In the genomic region with DNA sequence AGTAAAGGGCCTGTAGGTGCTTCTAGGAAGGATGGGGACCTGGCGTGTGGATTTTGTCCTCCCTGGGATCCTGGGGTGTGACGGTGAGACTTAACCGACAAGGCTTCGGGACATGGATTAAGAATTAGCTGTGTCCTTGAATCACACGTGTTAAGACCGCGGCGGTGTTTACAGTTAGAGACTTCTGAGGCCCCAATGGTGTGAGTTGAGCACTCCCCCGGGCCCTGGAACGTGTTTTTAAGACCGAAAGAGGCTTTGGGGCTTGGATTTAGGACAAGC, we compare ENCODE assay signal across 8 cellular contexts. TPM values are rescaled to one million over a fixed set of nuclear protein-coding genes. Genes with fewer than 3 reads are reported as not detected.
DNase-seq lines count a peak whose midpoint lies in the region; ATAC-seq, FAIRE-seq and TF ChIP-seq lines count a peak whose summit lies in the region.

No MANE protein-coding gene starts in this region.

- H3K9ac ChIP-seq in kidney (ENCODE audit: low read length in 2 of 2): peak overlapping the region; percentile 65 to 71

- peaks cover 4 to 22% of the 10 kb centered on the region in 2 donors for H3K4me1 ChIP-seq in kidney (ENCODE audit: control insufficient read depth in 1 of 2, insufficient read depth in 1 of 2, low read depth in 1 of 2, low read length in 2 of 2)

- H3K27ac Mint-ChIP-seq in activated CD4-positive, alpha-beta T cell treated with anti-CD3 and anti-CD28 coated beads, Interleukin-2, amount 10 ng/mL, durations not matched to agents 24 days and 14 days: peak overlapping the region; percentile 45
- H3K27ac Mint-ChIP-seq in activated naive CD8-positive, alpha-beta T cell treated with anti-CD3 and anti-CD28 coated beads, Interleukin-2, amount 10 ng/mL, durations not matched to agents 7 days and 5 days: peak overlapping the region; percentile 74

- H3K9me3 ChIP-seq in kidney (ENCODE audit: control insufficient read depth in 1 of 2, low read length in 2 of 2): no peaks in the 10 kb centered on the region

- peaks cover 18% of the 10 kb centered on the region for H3K27me3 Mint-ChIP-seq in activated CD4-positive, alpha-beta T cell treated with anti-CD3 and anti-CD28 coated beads, Interleukin-2, amount 10 ng/mL, durations not matched to agents 24 days and 14 days
- H3K27me3 Mint-ChIP-seq in activated naive CD8-positive, alpha-beta T cell treated with anti-CD3 and anti-CD28 coated beads, Interleukin-2, amount 10 ng/mL, durations not matched to agents 7 days and 5 days: peaks cover 18% of the 10 kb centered on the region

- no peaks in the 10 kb centered on the region for H3K9me3 Mint-ChIP-seq in activated CD4-positive, alpha-beta T cell treated with anti-CD3 and anti-CD28 coated beads, Interleukin-2, amount 10 ng/mL, durations not matched to agents 24 days and 14 days
- no peaks in the 10 kb centered on the region for H3K9me3 Mint-ChIP-seq in activated naive CD8-positive, alpha-beta T cell treated with anti-CD3 and anti-CD28 coated beads, Interleukin-2, amount 10 ng/mL, durations not matched to agents 7 days and 5 days

- no peak for ATAC-seq in activated naive CD8-positive, alpha-beta T cell treated with anti-CD3 and anti-CD28 coated beads, Interleukin-2, amount 10 ng/mL, durations not matched to agents 7 days and 5 days (ENCODE audit: low read depth)
- ATAC-seq in omental fat pad (ENCODE audit: low FRiP score): no peak

- H3K4me1 Mint-ChIP-seq in activated CD4-positive, alpha-beta T cell treated with anti-CD3 and anti-CD28 coated beads, Interleukin-2, amount 10 ng/mL, durations not matched to agents 24 days and 14 days: peaks cover 30% of the 10 kb centered on the region
- H3K4me1 Mint-ChIP-seq in activated naive CD8-positive, alpha-beta T cell treated with anti-CD3 and anti-CD28 coated beads, Interleukin-2, amount 10 ng/mL, durations not matched to agents 7 days and 5 days: peaks cover 24% of the 10 kb centered on the region

- H3K27ac ChIP-seq in kidney (ENCODE audit: low read depth in 2 of 2, low read length in 2 of 2) (peak overlapping the region; percentile 83 to 89), substantia nigra (ENCODE audit: low read depth, low read length, poor library complexity, severe bottlenecking) (peak overlapping the region; percentile 93)

- H3K4me3 ChIP-seq in kidney (ENCODE audit: low read length in 2 of 2): peak overlapping the region; percentile 69 to 80

- peaks cover 2% of the 10 kb centered on the region for H3K36me3 Mint-ChIP-seq in activated CD4-positive, alpha-beta T cell treated with anti-CD3 and anti-CD28 coated beads, Interleukin-2, amount 10 ng/mL, durations not matched to agents 24 days and 14 days (ENCODE audit: low read depth)
- no peaks in the 10 kb centered on the region for H3K36me3 Mint-ChIP-seq in activated naive CD8-positive, alpha-beta T cell treated with anti-CD3 and anti-CD28 coated beads, Interleukin-2, amount 10 ng/mL, durations not matched to agents 7 days and 5 days

- peak overlapping the region; percentile 100 for H3K4me3 Mint-ChIP-seq in activated CD4-positive, alpha-beta T cell treated with anti-CD3 and anti-CD28 coated beads, Interleukin-2, amount 10 ng/mL, durations not matched to agents 24 days and 14 days
- peak overlapping the region; percentile 97 for H3K4me3 Mint-ChIP-seq in activated naive CD8-positive, alpha-beta T cell treated with anti-CD3 and anti-CD28 coated beads, Interleukin-2, amount 10 ng/mL, durations not matched to agents 7 days and 5 days

- intact Hi-C loops in activated CD4-positive, alpha-beta T cell treated with anti-CD3 and anti-CD28 coated beads, Interleukin-2, amount 10 ng/mL, durations not matched to agents 24 days and 14 days (cut with micrococcal nuclease): no loop called here
- intact Hi-C loops in kidney (cut with DNase I): loop anchor here (10.0 kb wide), 1 partner anchor 134 kb away; the partner anchor contains the start of genes ANO8 and GTPBP3
- intact Hi-C loops in posterior vena cava (cut with DNase I): loop anchor here (5.0 to 10.0 kb wide), 2 partner anchors 72 to 946 kb away; partner anchors contain the start of gene SSBP4 (in 1 of the 2)

- no peak for FAIRE-seq in kidney (lab: Jason Lieb, UNC)

- POLR2A ChIA-PET in activated naive CD8-positive, alpha-beta T cell treated with anti-CD3 and anti-CD28 coated beads, Interleukin-2, amount 10 ng/mL, durations not matched to agents 7 days and 5 days (lab: Charles Lee): interaction anchor here (0.5 kb wide), 1 partner anchor 81 kb away, joined by 3 read pairs; no protein-coding TSS in a partner anchor

- no peak for DNase-seq in activated CD4-positive, alpha-beta T cell treated with anti-CD3 and anti-CD28 coated beads, Interleukin-2, amount 10 ng/mL, durations not matched to agents 24 days and 14 days
- DNase-seq in activated CD4-positive, alpha-beta T cell treated with anti-CD3 and anti-CD28 coated beads for 1 hour: no peak
- no peak for DNase-seq in activated naive CD8-positive, alpha-beta T cell treated with anti-CD3 and anti-CD28 coated beads, Interleukin-2, amount 10 ng/mL, durations not matched to agents 7 days and 5 days
- DNase-seq in kidney (no peak), substantia nigra (lab: John Stamatoyannopoulos, UW) (peak in 1 of 49 donors; percentile 48), posterior vena cava (ENCODE audit: low spot score) (no peak), OCI-M2 (lab: John Stamatoyannopoulos, UW; ENCODE audit: unreplicated experiment) (no peak), omental fat pad (ENCODE audit: low spot score) (no peak)

- TF ChIP-seq CTCF in kidney (IDR thresholded peaks at IDR 0.05; ENCODE audit: borderline replicate concordance, extremely low read depth, insufficient read depth) (no peak), omental fat pad (IDR thresholded peaks at IDR 0.05) (no peak)

- H3K36me3 ChIP-seq in kidney (ENCODE audit: control insufficient read depth in 1 of 2, insufficient read depth in 2 of 2, low read length in 2 of 2): no peaks in the 10 kb centered on the region

RNA-seq across cellular contexts. Expression of gene SLC27A1, which starts 1.3 kb away (rescaled TPM):
- total RNA-seq in activated CD4-positive, alpha-beta T cell treated with anti-CD3 and anti-CD28 coated beads, Interleukin-2, amount 10 ng/mL, durations not matched to agents 24 days and 14 days: 1.8 and 2.5 TPM in 2 replicates
- 1 to 10 TPM; 8.4 to 9.8 TPM for total RNA-seq in activated naive CD8-positive, alpha-beta T cell treated with anti-CD3 and anti-CD28 coated beads, Interleukin-2, amount 10 ng/mL, durations not matched to agents 7 days and 5 days
- total RNA-seq in kidney: 21.9 TPM
- 16.9 TPM for polyA plus RNA-seq in kidney (ENCODE audit: insufficient read depth, low read depth, low replicate concordance)
- 10 to 100 TPM; 11.1 to 14.4 TPM for total RNA-seq in posterior vena cava
- 10 to 100 TPM; 26.6 to 52.8 (median 40.4) TPM for total RNA-seq in omental fat pad

RNA-seq across cellular contexts. Expression of gene NXNL1, which starts 8.3 kb away (rescaled TPM):
- total RNA-seq in activated CD4-positive, alpha-beta T cell treated with anti-CD3 and anti-CD28 coated beads, Interleukin-2, amount 10 ng/mL, durations not matched to agents 24 days and 14 days: not detected in 2 replicates
- total RNA-seq in activated naive CD8-positive, alpha-beta T cell treated with anti-CD3 and anti-CD28 coated beads, Interleukin-2, amount 10 ng/mL, durations not matched to agents 7 days and 5 days: not detected
- total RNA-seq in kidney (not detected), posterior vena cava (not detected), omental fat pad (not detected)
- polyA plus RNA-seq in kidney (ENCODE audit: insufficient read depth, low read depth, low replicate concordance): not detected

RNA-seq across cellular contexts. Expression of gene TMEM221, which starts 20.6 kb away (rescaled TPM):
- not detected in 2 replicates for total RNA-seq in activated CD4-positive, alpha-beta T cell treated with anti-CD3 and anti-CD28 coated beads, Interleukin-2, amount 10 ng/mL, durations not matched to agents 24 days and 14 days
- not detected for total RNA-seq in activated naive CD8-positive, alpha-beta T cell treated with anti-CD3 and anti-CD28 coated beads, Interleukin-2, amount 10 ng/mL, durations not matched to agents 7 days and 5 days
- 0.13 TPM for total RNA-seq in kidney
- not detected for polyA plus RNA-seq in kidney (ENCODE audit: insufficient read depth, low read depth, low replicate concordance)
- total RNA-seq in posterior vena cava: under 1 TPM; 0.14 to 0.46 TPM
- 1 to 10 TPM in 1 of 4 donors, under 1 TPM in 2, not detected in 1; 0.38 to 1.9 (median 0.46) TPM for total RNA-seq in omental fat pad

RNA-seq across cellular contexts. Expression of gene PGLS, which starts 42.4 kb away (rescaled TPM):
- total RNA-seq in activated CD4-positive, alpha-beta T cell treated with anti-CD3 and anti-CD28 coated beads, Interleukin-2, amount 10 ng/mL, durations not matched to agents 24 days and 14 days: 64.8 and 73.7 TPM in 2 replicates
- 10 to 100 TPM; 85.4 to 90.3 TPM for total RNA-seq in activated naive CD8-positive, alpha-beta T cell treated with anti-CD3 and anti-CD28 coated beads, Interleukin-2, amount 10 ng/mL, durations not matched to agents 7 days and 5 days
- total RNA-seq in kidney (75.5 TPM), posterior vena cava (10 to 100 TPM; 39.8 to 48.7 TPM), omental fat pad (10 to 100 TPM; 57.8 to 92.5 (median 69.0) TPM)
- polyA plus RNA-seq in kidney (ENCODE audit: insufficient read depth, low read depth, low replicate concordance): 105 TPM

RNA-seq across cellular contexts. Expression of gene MVB12A, which starts 49.2 kb away (rescaled TPM):
- total RNA-seq in activated CD4-positive, alpha-beta T cell treated with anti-CD3 and anti-CD28 coated beads, Interleukin-2, amount 10 ng/mL, durations not matched to agents 24 days and 14 days: 40.3 and 45.8 TPM in 2 replicates
- 10 to 100 TPM; 34.1 to 40.3 TPM for total RNA-seq in activated naive CD8-positive, alpha-beta T cell treated with anti-CD3 and anti-CD28 coated beads, Interleukin-2, amount 10 ng/mL, durations not matched to agents 7 days and 5 days
- total RNA-seq in kidney: 57.6 TPM
- polyA plus RNA-seq in kidney (ENCODE audit: insufficient read depth, low read depth, low replicate concordance): 88.3 TPM
- total RNA-seq in posterior vena cava: 10 to 100 TPM; 24.4 to 30.3 TPM
- 10 to 100 TPM; 34.1 to 65.0 (median 45.9) TPM for total RNA-seq in omental fat pad
